In genomic region chr1:234065794-234066447, GRCh38 we compare ENCODE assay signal across 1 cellular context.
TF ChIP-seq lines count a peak whose summit lies in the region.

No MANE protein-coding gene starts in this region.

TF ChIP-seq in WTC11, 78 proteins besides CTCF, POLR2A, EP300 and RAD21 (continued from another document):
- TF ChIP-seq E2F1 (CRISPR knock-in tag; IDR thresholded peaks at IDR 0.05) (no peak), CDX4 (CRISPR knock-in tag; IDR thresholded peaks at IDR 0.05; ENCODE audit: borderline replicate concordance) (no peak)
